1 cellular context compared by ENCODE assay signal in genomic region chr5:59287884-59288283, GRCh38.
TF ChIP-seq lines count a peak whose summit lies in the region.

No MANE protein-coding gene starts in this region.

TF ChIP-seq in HepG2, 621 proteins besides CTCF, POLR2A, EP300 and RAD21 (continued from another document):
- TF ChIP-seq, protein P1, sequence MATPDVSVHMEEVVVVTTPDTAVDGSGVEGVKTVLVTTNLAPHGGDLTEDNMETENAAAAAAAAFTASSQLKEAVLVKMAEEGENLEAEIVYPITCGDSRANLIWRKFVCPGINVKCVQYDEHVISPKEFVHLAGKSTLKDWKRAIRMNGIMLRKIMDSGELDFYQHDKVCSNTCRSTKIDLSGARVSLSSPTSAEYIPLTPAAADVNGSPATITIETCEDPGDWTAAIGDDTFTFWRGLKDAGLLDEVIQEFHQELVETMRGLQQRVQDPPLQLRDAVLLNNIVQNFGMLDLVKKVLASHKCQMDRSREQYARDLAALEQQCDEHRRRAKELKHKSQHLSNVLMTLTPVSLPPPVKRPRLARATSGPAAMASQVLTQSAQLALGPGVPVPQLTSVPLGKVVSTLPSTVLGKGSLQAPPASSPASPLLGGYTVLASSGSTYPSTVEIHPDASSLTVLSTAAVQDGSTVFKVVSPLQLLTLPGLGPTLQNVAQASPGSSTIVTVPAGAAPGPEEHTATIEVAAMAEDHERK (CRISPR knock-in tag; IDR thresholded peaks at IDR 0.05; ENCODE audit: low read depth): no peak
TF ChIP-seq in HepG2: peak in this region for 2.
